ENCODE assay signal across 25 cellular contexts in genomic region chr20:34628026-34628425, GRCh38. TPM values are rescaled to one million over a fixed set of nuclear protein-coding genes. Genes with fewer than 3 reads are reported as not detected.
DNase-seq lines count a peak whose midpoint lies in the region; ATAC-seq and TF ChIP-seq lines count a peak whose summit lies in the region.
"Had no signal": no experiment of that assay in that cellular context is flagged by ENCODE, and none has a peak within 500 bp of the region (broad histone marks: within the 10 kb centered on the region; RNA-seq: fewer than 3 reads in every experiment).

No MANE protein-coding gene starts in this region.

- H3K36me3 ChIP-seq in heart right ventricle (peaks cover 0 to 34% (median 7%) of the 10 kb centered on the region in 9 donors), WERI-Rb-1 (peaks cover 14% of the 10 kb centered on the region), left lung (peaks cover 0 to 7% of the 10 kb centered on the region in 2 donors), uterus (no peaks in the 10 kb centered on the region)
- H3K36me3 ChIP-seq: adrenal gland, Peyer's patch had no signal

- TF ChIP-seq CTCF in heart right ventricle (IDR thresholded peaks at IDR 0.05), result no peak
- TF ChIP-seq CTCF in WERI-Rb-1 (IDR thresholded peaks at IDR 0.05; ENCODE audit: low read depth, low read length), result no peak
- no peak for TF ChIP-seq CTCF in left lung (IDR thresholded peaks at IDR 0.05)
- no peak for TF ChIP-seq CTCF in uterus (IDR thresholded peaks at IDR 0.05)

- TF ChIP-seq POLR2A in uterus (IDR thresholded peaks at IDR 0.05), result no peak

- H3K4me1 ChIP-seq in heart right ventricle, result peaks cover 0 to 24% (median 7%) of the 10 kb centered on the region in 9 donors
- H3K4me1 ChIP-seq in left lung, result peaks cover 0 to 5% of the 10 kb centered on the region in 2 donors
- H3K4me1 ChIP-seq in uterus, result no peaks in the 10 kb centered on the region
- H3K4me1 ChIP-seq: Peyer's patch, tibial nerve had no signal

- no peak for ATAC-seq in heart right ventricle
- no peak for ATAC-seq in Right ventricle myocardium superior (ENCODE audit: poor library complexity)
- ATAC-seq in left lung, result peak; percentile 66
- no peak for ATAC-seq in GM21423 (IDR thresholded peaks at IDR 0.05; ENCODE audit: unreplicated experiment)
- ATAC-seq: activated T-helper 17 cell treated with anti-CD3 and anti-CD28 coated beads, Interleukin-2, amount 50 U/mL, for 72 hours; gastroesophageal sphincter had no signal

- H3K9me3 ChIP-seq in heart right ventricle, result no peaks in the 10 kb centered on the region
- no peaks in the 10 kb centered on the region for H3K9me3 ChIP-seq in WERI-Rb-1 (ENCODE audit: severe bottlenecking)
- H3K9me3 ChIP-seq in left lung, result no peaks in the 10 kb centered on the region
- no peaks in the 10 kb centered on the region for H3K9me3 ChIP-seq in uterus
- H3K9me3 ChIP-seq: adrenal gland, gastroesophageal sphincter, Peyer's patch, sigmoid colon, tibial nerve had no signal

- H3K4me3 ChIP-seq in heart right ventricle, result no peak overlapping the region
- H3K4me3 ChIP-seq in WERI-Rb-1 (ENCODE audit: low read depth, low read length), result no peak overlapping the region
- no peak overlapping the region for H3K4me3 ChIP-seq in left lung
- H3K4me3 ChIP-seq in uterus, result no peak overlapping the region
- H3K4me3 ChIP-seq: adrenal gland, gastroesophageal sphincter, Peyer's patch, sigmoid colon, tibial nerve had no signal

- no peaks in the 10 kb centered on the region for H3K27me3 ChIP-seq in heart right ventricle
- no peaks in the 10 kb centered on the region for H3K27me3 ChIP-seq in WERI-Rb-1 (ENCODE audit: insufficient read depth, low read depth, severe bottlenecking)
- H3K27me3 ChIP-seq in left lung, result no peaks in the 10 kb centered on the region
- no peaks in the 10 kb centered on the region for H3K27me3 ChIP-seq in uterus
- H3K27me3 ChIP-seq: adrenal gland, gastroesophageal sphincter, Peyer's patch, sigmoid colon, tibial nerve had no signal

- intact Hi-C loops in heart right ventricle (cut with DNase I) (loop anchor here in 1 of 10 donors (2.0 kb wide), 1 partner anchor 77 kb away; the partner anchor contains the start of gene TP53INP2), Right ventricle myocardium superior (cut with DNase I) (no loop called here), left lung (cut with DNase I) (no loop called here), uterus (cut with DNase I; ENCODE audit: low total_unique reads) (no loop called here)

- DNase-seq in heart right ventricle (no peak), Right ventricle myocardium superior (no peak), WERI-Rb-1 (no peak), left lung (no peak), uterus (no peak), DMS114 treated with DMSO at 0.1 percent for 48 hours (lab: John Stamatoyannopoulos, UW; ENCODE audit: unreplicated experiment) (no peak), putamen (ENCODE audit: low spot score) (no peak)
- DNase-seq: activated CD4-positive, alpha-beta T cell treated with anti-CD3 and anti-CD28 coated beads for 4 hours; activated naive CD4-positive, alpha-beta T cell treated with anti-CD3 and anti-CD28 coated beads, Interleukin-2, amount 10 ng/mL, durations not matched to agents 7 days and 5 days; adrenal gland; CD4-positive, CD25-positive, alpha-beta regulatory T cell; DND-41; H9; hypothalamus; mesenchymal stem cell; NCI-H2107; NCI-H345; NCI-H748 treated with DMSO at 0.1 percent for 48 hours; Peyer's patch; sigmoid colon; stimulated activated CD4-positive, alpha-beta T cell treated with anti-CD3 and anti-CD28 coated beads, Interleukin-4, amount 100 ng/mL, for 4 hours had no signal

- 81 to 86% methylated on average over 2 of the region's 2 CpGs for WGBS in heart right ventricle, 2 donors

- H3K27ac ChIP-seq in heart right ventricle (peak overlapping the region; percentile 50 to 75 (median 70)), WERI-Rb-1 (peak overlapping the region; percentile 28), left lung (no peak overlapping the region), uterus (peak overlapping the region; percentile 58 to 62)
- H3K27ac ChIP-seq: adrenal gland, tibial nerve had no signal

RNA-seq across cellular contexts. Expression of gene PIGU, which starts 48.9 kb away (rescaled TPM):
- total RNA-seq in heart right ventricle (10 to 100 TPM; 11.0 to 20.4 (median 14.1) TPM), Right ventricle myocardium superior (10.9 TPM), left lung (10 to 100 TPM; 17.0 to 18.9 TPM), uterus (10 to 100 TPM in 2 of 4 donors, 1 to 10 TPM in 2; 9.5 to 17.5 (median 12.5) TPM)
- polyA plus RNA-seq in heart right ventricle, result 10 to 100 TPM; 18.6 to 23.8 TPM

Comparison
In these comparisons a context has a peak if more than half of its experiments do, and no peak if none do; other contexts are left out.
1. H3K27ac ChIP-seq: peak in heart right ventricle (10 of 10), WERI-Rb-1 (single experiment) and uterus (2 of 2); none in left lung (0 of 2).